ENCODE assay signal across 1 cellular context in genomic region chr13:20525601-20526544, GRCh38.
A peak's percentile ranks its signal among the peaks of the same experiment; 100 is the strongest.
TF ChIP-seq lines count a peak whose summit lies in the region.

Gene CRYL1, minus strand, starts transcription at chr13:20525857. Its CDS starts 63 bp downstream, at chr13:20525794.

TF ChIP-seq in K562, 482 proteins besides CTCF, POLR2A, EP300 and RAD21 (continued from another document and continues in another):
- no peak for TF ChIP-seq RFX7 (CRISPR knock-in tag; IDR thresholded peaks at IDR 0.05)
- no peak for TF ChIP-seq ZNF3 (CRISPR knock-in tag; IDR thresholded peaks at IDR 0.05)
- TF ChIP-seq, protein P1, sequence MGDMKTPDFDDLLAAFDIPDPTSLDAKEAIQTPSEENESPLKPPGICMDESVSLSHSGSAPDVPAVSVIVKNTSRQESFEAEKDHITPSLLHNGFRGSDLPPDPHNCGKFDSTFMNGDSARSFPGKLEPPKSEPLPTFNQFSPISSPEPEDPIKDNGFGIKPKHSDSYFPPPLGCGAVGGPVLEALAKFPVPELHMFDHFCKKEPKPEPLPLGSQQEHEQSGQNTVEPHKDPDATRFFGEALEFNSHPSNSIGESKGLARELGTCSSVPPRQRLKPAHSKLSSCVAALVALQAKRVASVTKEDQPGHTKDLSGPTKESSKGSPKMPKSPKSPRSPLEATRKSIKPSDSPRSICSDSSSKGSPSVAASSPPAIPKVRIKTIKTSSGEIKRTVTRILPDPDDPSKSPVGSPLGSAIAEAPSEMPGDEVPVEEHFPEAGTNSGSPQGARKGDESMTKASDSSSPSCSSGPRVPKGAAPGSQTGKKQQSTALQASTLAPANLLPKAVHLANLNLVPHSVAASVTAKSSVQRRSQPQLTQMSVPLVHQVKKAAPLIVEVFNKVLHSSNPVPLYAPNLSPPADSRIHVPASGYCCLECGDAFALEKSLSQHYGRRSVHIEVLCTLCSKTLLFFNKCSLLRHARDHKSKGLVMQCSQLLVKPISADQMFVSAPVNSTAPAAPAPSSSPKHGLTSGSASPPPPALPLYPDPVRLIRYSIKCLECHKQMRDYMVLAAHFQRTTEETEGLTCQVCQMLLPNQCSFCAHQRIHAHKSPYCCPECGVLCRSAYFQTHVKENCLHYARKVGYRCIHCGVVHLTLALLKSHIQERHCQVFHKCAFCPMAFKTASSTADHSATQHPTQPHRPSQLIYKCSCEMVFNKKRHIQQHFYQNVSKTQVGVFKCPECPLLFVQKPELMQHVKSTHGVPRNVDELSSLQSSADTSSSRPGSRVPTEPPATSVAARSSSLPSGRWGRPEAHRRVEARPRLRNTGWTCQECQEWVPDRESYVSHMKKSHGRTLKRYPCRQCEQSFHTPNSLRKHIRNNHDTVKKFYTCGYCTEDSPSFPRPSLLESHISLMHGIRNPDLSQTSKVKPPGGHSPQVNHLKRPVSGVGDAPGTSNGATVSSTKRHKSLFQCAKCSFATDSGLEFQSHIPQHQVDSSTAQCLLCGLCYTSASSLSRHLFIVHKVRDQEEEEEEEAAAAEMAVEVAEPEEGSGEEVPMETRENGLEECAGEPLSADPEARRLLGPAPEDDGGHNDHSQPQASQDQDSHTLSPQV (IDR thresholded peaks at IDR 0.05): no peak
- TF ChIP-seq RB1 (IDR thresholded peaks at IDR 0.05; ENCODE audit: low read depth): no peak; the same call in 1 of the 2 replicates
- TF ChIP-seq, protein P2, sequence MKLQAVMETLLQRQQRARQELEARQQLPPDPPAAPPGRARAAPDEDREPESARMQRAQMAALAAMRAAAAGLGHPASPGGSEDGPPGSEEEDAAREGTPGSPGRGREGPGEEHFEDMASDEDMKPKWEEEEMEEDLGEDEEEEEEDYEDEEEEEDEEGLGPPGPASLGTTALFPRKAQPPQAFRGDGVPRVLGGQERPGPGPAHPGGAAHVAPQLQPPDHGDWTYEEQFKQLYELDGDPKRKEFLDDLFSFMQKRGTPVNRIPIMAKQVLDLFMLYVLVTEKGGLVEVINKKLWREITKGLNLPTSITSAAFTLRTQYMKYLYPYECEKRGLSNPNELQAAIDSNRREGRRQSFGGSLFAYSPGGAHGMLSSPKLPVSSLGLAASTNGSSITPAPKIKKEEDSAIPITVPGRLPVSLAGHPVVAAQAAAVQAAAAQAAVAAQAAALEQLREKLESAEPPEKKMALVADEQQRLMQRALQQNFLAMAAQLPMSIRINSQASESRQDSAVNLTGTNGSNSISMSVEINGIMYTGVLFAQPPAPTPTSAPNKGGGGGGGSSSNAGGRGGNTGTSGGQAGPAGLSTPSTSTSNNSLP (IDR thresholded peaks at IDR 0.05; ENCODE audit: borderline replicate concordance, low read depth, low read length): no peak
- peak; percentile 33 for TF ChIP-seq TBP (optimal IDR thresholded peaks at IDR 0.05; ENCODE audit: low read depth, low read length)
- TF ChIP-seq ZSCAN32 (CRISPR knock-in tag; IDR thresholded peaks at IDR 0.05): no peak
- TF ChIP-seq, protein P3, sequence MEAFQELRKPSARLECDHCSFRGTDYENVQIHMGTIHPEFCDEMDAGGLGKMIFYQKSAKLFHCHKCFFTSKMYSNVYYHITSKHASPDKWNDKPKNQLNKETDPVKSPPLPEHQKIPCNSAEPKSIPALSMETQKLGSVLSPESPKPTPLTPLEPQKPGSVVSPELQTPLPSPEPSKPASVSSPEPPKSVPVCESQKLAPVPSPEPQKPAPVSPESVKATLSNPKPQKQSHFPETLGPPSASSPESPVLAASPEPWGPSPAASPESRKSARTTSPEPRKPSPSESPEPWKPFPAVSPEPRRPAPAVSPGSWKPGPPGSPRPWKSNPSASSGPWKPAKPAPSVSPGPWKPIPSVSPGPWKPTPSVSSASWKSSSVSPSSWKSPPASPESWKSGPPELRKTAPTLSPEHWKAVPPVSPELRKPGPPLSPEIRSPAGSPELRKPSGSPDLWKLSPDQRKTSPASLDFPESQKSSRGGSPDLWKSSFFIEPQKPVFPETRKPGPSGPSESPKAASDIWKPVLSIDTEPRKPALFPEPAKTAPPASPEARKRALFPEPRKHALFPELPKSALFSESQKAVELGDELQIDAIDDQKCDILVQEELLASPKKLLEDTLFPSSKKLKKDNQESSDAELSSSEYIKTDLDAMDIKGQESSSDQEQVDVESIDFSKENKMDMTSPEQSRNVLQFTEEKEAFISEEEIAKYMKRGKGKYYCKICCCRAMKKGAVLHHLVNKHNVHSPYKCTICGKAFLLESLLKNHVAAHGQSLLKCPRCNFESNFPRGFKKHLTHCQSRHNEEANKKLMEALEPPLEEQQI (IDR thresholded peaks at IDR 0.05): no peak
- TF ChIP-seq ZNF436 (CRISPR knock-in tag; IDR thresholded peaks at IDR 0.05): no peak
- TF ChIP-seq, protein P4, sequence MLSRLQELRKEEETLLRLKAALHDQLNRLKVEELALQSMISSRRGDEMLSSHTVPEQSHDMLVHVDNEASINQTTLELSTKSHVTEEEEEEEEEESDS (CRISPR knock-in tag; IDR thresholded peaks at IDR 0.05): no peak
- peak; percentile 66 to 69 for TF ChIP-seq NRF1 (conservative IDR thresholded peaks at IDR 0.05 in 1 of 2, IDR thresholded peaks at IDR 0.05 in 1 of 2)
- TF ChIP-seq ZKSCAN8 (CRISPR knock-in tag; IDR thresholded peaks at IDR 0.05): no peak
- no peak for TF ChIP-seq CBX3 (IDR thresholded peaks at IDR 0.05; ENCODE audit: borderline replicate concordance in 1 of 2, low read length in 2 of 2)
- TF ChIP-seq IFI16 (CRISPR knock-in tag; IDR thresholded peaks at IDR 0.05): no peak
- TF ChIP-seq SRSF3 (IDR thresholded peaks at IDR 0.05; ENCODE audit: insufficient read depth, low read length): no peak
- TF ChIP-seq MYBL2 (IDR thresholded peaks at IDR 0.05; ENCODE audit: low read depth): no peak
- no peak for TF ChIP-seq MYBL2 (CRISPR knock-in tag; IDR thresholded peaks at IDR 0.05; ENCODE audit: borderline replicate concordance)
- TF ChIP-seq, protein P5, sequence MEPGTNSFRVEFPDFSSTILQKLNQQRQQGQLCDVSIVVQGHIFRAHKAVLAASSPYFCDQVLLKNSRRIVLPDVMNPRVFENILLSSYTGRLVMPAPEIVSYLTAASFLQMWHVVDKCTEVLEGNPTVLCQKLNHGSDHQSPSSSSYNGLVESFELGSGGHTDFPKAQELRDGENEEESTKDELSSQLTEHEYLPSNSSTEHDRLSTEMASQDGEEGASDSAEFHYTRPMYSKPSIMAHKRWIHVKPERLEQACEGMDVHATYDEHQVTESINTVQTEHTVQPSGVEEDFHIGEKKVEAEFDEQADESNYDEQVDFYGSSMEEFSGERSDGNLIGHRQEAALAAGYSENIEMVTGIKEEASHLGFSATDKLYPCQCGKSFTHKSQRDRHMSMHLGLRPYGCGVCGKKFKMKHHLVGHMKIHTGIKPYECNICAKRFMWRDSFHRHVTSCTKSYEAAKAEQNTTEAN (CRISPR knock-in tag; IDR thresholded peaks at IDR 0.05): no peak
- TF ChIP-seq ZNF707 (CRISPR knock-in tag; conservative IDR thresholded peaks at IDR 0.05): no peak
- no peak for TF ChIP-seq USF1 (CRISPR knock-in tag; IDR thresholded peaks at IDR 0.05)
- 0 out of 2 replicates have a peak, but pooled peaks have one; percentile 48 for TF ChIP-seq SUPT5H (IDR thresholded peaks at IDR 0.05)
- TF ChIP-seq DDX20 (tag; IDR thresholded peaks at IDR 0.05; ENCODE audit: low read depth): no peak
- no peak for TF ChIP-seq CHD2 (IDR thresholded peaks at IDR 0.05; ENCODE audit: low read depth, low read length)
- TF ChIP-seq, protein P6, sequence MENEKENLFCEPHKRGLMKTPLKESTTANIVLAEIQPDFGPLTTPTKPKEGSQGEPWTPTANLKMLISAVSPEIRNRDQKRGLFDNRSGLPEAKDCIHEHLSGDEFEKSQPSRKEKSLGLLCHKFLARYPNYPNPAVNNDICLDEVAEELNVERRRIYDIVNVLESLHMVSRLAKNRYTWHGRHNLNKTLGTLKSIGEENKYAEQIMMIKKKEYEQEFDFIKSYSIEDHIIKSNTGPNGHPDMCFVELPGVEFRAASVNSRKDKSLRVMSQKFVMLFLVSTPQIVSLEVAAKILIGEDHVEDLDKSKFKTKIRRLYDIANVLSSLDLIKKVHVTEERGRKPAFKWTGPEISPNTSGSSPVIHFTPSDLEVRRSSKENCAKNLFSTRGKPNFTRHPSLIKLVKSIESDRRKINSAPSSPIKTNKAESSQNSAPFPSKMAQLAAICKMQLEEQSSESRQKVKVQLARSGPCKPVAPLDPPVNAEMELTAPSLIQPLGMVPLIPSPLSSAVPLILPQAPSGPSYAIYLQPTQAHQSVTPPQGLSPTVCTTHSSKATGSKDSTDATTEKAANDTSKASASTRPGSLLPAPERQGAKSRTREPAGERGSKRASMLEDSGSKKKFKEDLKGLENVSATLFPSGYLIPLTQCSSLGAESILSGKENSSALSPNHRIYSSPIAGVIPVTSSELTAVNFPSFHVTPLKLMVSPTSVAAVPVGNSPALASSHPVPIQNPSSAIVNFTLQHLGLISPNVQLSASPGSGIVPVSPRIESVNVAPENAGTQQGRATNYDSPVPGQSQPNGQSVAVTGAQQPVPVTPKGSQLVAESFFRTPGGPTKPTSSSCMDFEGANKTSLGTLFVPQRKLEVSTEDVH (IDR thresholded peaks at IDR 0.05; ENCODE audit: low read depth, partially characterized antibody): no peak
- TF ChIP-seq COPS2 (conservative IDR thresholded peaks at IDR 0.05): no peak
- no peak for TF ChIP-seq PHF21A (IDR thresholded peaks at IDR 0.05; ENCODE audit: borderline replicate concordance, low read depth)
- no peak for TF ChIP-seq PHTF2 (CRISPR knock-in tag; IDR thresholded peaks at IDR 0.05)
- TF ChIP-seq ZNF778 (CRISPR knock-in tag; IDR thresholded peaks at IDR 0.05): no peak
- TF ChIP-seq FIP1L1 (IDR thresholded peaks at IDR 0.05; ENCODE audit: low read depth, low read length, poor library complexity, severe bottlenecking): no peak
- no peak for TF ChIP-seq TFAP4 (CRISPR knock-in tag; IDR thresholded peaks at IDR 0.05; ENCODE audit: borderline replicate concordance)
- no peak for TF ChIP-seq ZNF79 (CRISPR knock-in tag; IDR thresholded peaks at IDR 0.05; ENCODE audit: low read depth)
- TF ChIP-seq, protein P7, sequence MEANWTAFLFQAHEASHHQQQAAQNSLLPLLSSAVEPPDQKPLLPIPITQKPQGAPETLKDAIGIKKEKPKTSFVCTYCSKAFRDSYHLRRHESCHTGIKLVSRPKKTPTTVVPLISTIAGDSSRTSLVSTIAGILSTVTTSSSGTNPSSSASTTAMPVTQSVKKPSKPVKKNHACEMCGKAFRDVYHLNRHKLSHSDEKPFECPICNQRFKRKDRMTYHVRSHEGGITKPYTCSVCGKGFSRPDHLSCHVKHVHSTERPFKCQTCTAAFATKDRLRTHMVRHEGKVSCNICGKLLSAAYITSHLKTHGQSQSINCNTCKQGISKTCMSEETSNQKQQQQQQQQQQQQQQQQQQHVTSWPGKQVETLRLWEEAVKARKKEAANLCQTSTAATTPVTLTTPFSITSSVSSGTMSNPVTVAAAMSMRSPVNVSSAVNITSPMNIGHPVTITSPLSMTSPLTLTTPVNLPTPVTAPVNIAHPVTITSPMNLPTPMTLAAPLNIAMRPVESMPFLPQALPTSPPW (CRISPR knock-in tag; IDR thresholded peaks at IDR 0.05): peak; percentile 66
- no peak for TF ChIP-seq ATF2 (CRISPR knock-in tag; IDR thresholded peaks at IDR 0.05)
- 0 out of 4 replicates have a peak, but pooled peaks have one; percentile 16 to 27 for TF ChIP-seq NONO (IDR thresholded peaks at IDR 0.05; ENCODE audit: low read depth in 2 of 2, low read length in 1 of 2)
- TF ChIP-seq ZNF175 (CRISPR knock-in tag; IDR thresholded peaks at IDR 0.05; ENCODE audit: low read depth): no peak
- no peak for TF ChIP-seq TFE3 (CRISPR knock-in tag; IDR thresholded peaks at IDR 0.05)
- no peak for TF ChIP-seq GTF3C2 (IDR thresholded peaks at IDR 0.05; ENCODE audit: borderline replicate concordance, extremely low read depth, insufficient read length)
